Comparison of ENCODE assay signal across 21 cellular contexts in the genomic region with DNA sequence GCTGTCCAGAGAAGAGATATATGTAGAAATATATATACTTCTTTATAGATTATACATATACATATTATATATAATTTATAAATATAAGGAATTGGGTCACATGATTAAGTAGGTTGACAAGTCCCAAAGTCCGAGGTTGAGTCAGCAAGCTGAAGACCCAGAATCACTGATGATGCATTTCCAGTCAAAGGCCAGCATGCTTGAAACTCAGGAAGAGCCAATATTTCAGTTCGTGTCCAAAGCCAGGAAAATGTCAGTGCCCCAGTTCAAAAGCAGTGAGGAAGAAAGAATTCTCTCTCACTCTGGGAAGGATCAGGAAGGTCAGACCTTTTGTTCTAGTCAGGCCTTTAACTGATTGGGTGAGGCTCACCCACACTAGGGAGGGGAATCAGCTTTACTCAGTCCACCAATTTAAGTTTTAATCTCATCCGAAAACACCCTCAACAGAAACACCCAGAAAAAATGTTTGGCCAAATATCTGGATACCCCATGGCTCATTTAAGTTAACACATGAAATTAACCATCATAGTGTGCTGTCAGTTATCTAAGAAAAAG. TPM values are rescaled to one million over a fixed set of nuclear protein-coding genes. Genes with fewer than 3 reads are reported as not detected.
"Had no signal": no experiment of that assay in that cellular context is flagged by ENCODE, and none has a peak within 500 bp of the region (broad histone marks: within the 10 kb centered on the region; RNA-seq: fewer than 3 reads in every experiment).

No MANE protein-coding gene starts in this region.

- H3K4me1 ChIP-seq: esophagus muscularis mucosa, right atrium auricular region, sigmoid colon, suprapubic skin, thyroid gland had no signal

- H3K27me3 ChIP-seq: esophagus muscularis mucosa, heart left ventricle, neutrophil, right atrium auricular region, sigmoid colon, suprapubic skin, thyroid gland had no signal

- H3K4me2 ChIP-seq: smooth muscle cell had no signal

- ATAC-seq: heart left ventricle; left colon; left ventricle myocardium superior; naive thymus-derived CD4-positive, alpha-beta T cell; stimulated activated naive CD8-positive, alpha-beta T cell treated with anti-CD3 and anti-CD28 coated beads, Interleukin-15, Interleukin-2, amounts not matched to agents 100 U/mL and 50 U/mL, for 24 hours had no signal

- H3K36me3 ChIP-seq: thyroid gland had no signal

- H3K27ac ChIP-seq: epithelial cell of prostate, esophagus muscularis mucosa, heart left ventricle, neutrophil, right atrium auricular region, sigmoid colon, suprapubic skin, thyroid gland had no signal

- H3K27ac Mint-ChIP-seq: naive thymus-derived CD4-positive, alpha-beta T cell; type B pancreatic cell had no signal

- H3K27me3 Mint-ChIP-seq: naive thymus-derived CD4-positive, alpha-beta T cell; type B pancreatic cell had no signal

- H3K4me1 Mint-ChIP-seq: naive thymus-derived CD4-positive, alpha-beta T cell had no signal

- DNase-seq: cortex of kidney; effector memory CD4-positive, alpha-beta T cell; heart left ventricle; hippocampal formation; left colon; left ventricle myocardium superior; mammary epithelial cell; naive thymus-derived CD4-positive, alpha-beta T cell; posterior cingulate gyrus; sigmoid colon; stimulated activated CD4-positive, alpha-beta T cell treated with anti-CD3 and anti-CD28 coated beads, Interleukin-2, amount 100 ng/mL, for 48 hours; stimulated activated naive CD8-positive, alpha-beta T cell treated with anti-CD3 and anti-CD28 coated beads, Interleukin-15, Interleukin-2, amounts not matched to agents 100 U/mL and 50 U/mL, for 24 hours; thyroid gland had no signal

- H3K4me3 ChIP-seq: esophagus muscularis mucosa, heart left ventricle, right atrium auricular region, sigmoid colon, smooth muscle cell, suprapubic skin, thyroid gland had no signal

- H3K9me3 ChIP-seq: esophagus muscularis mucosa, heart left ventricle, neutrophil, right atrium auricular region, sigmoid colon, suprapubic skin, thyroid gland had no signal

- H3K9me3 Mint-ChIP-seq: type B pancreatic cell had no signal

- H3K4me3 Mint-ChIP-seq: naive thymus-derived CD4-positive, alpha-beta T cell; type B pancreatic cell had no signal

RNA-seq across cellular contexts. Expression of a gene that starts 42.0 kb away (rescaled TPM):
- total RNA-seq: kidney epithelial cell had no signal
- polyA plus RNA-seq: mammary epithelial cell; naive thymus-derived CD4-positive, alpha-beta T cell had no signal
